ENCODE assay signal across 14 cellular contexts in the genomic region with DNA sequence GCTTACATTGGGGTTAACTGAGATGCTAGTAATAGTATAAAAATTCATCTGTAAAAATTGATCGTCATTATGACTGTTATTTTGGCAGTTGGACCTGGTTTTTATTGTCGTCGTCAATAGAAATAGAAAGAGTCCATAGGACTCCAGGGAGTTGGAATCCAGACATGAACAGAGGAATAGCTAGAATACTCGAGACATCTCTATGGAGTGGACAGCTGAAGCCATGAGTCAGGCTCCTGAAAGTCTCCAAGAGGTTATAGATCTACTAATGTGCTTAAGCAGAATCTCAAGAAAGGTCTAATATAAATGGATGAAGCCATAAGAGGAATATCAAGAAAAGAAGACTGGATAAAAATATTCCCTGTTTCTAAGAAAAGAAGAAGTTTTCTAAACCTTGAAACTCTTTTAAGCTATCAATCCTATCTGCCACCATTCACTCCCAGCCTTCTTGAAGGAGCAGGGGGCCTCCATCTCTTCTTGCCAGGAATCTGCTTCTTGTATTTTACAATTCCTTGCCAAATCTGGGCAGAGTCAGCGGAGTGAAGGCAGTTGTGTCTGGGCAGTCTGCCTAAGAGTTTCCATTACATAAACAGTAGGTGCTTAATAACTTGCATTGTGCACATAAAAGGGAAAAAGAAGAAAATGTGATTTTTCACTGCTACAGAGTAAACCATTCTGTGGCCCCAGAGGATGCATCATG.
DNase-seq lines count a peak whose midpoint lies in the region; ATAC-seq, FAIRE-seq and TF ChIP-seq lines count a peak whose summit lies in the region.
"Had no signal": no experiment of that assay in that cellular context is flagged by ENCODE, and none has a peak within 500 bp of the region (broad histone marks: within the 10 kb centered on the region; RNA-seq: fewer than 3 reads in every experiment).

No MANE protein-coding gene starts in this region.

- H3K27ac ChIP-seq in A549 (no peak overlapping the region), fibroblast of lung (ENCODE audit: insufficient read depth, low read length) (no peak overlapping the region)
- H3K27ac ChIP-seq: SK-N-MC had no signal

- in situ Hi-C loops in ACHN (cut with HindIII; ENCODE audit: low pct_ligation_motif_present, low pct_unique_long_range_greater_than_20kb, low sequenced_read_pairs) = no loop called here

- H3K4me1 ChIP-seq in A549 = peaks cover 22% of the 10 kb centered on the region
- no peaks in the 10 kb centered on the region for H3K4me1 ChIP-seq in fibroblast of lung (ENCODE audit: control insufficient read depth, extremely low read depth, insufficient read depth, low read length)

- DNase-seq in A549 (ENCODE audit: low read depth in 1 of 2, low spot score in 1 of 2) (no peak), MG63 (peak; percentile 57), fibroblast of lung (ENCODE audit: low read depth in 2 of 2) (peak; percentile 19 to 66), kidney tubule cell (ENCODE audit: low spot score) (peak; percentile 14), ACHN (no peak), AG08395 (ENCODE audit: low spot score) (no peak)
- DNase-seq: C1 segment of cervical spinal cord, DMS79 treated with DMSO at 0.1 percent for 48 hours, MV-4-11 had no signal

- H4K20me1 ChIP-seq in fibroblast of lung (ENCODE audit: control insufficient read depth, extremely low read depth, insufficient read depth, low read length) = no peaks in the 10 kb centered on the region

- H3K4me2 ChIP-seq in A549 (peak overlapping the region; percentile 51), fibroblast of lung (ENCODE audit: extremely low read depth, insufficient read depth, low read length) (no peak overlapping the region)

- no peak; a peak in 1 of 6 replicates for ATAC-seq in A549
- ATAC-seq in HG02840 (IDR thresholded peaks at IDR 0.05; ENCODE audit: low FRiP score, unreplicated experiment) = no peak
- ATAC-seq in HG03469 (IDR thresholded peaks at IDR 0.05; ENCODE audit: unreplicated experiment) = no peak

- POLR2A ChIA-PET in A549 (lab: Yijun Ruan, JAX) = no interaction called here

- H3K4me3 ChIP-seq in A549 (no peak overlapping the region), MG63 (no peak overlapping the region), fibroblast of lung (replicated peaks in 1 of 4; ENCODE audit: control extremely low read depth in 1 of 4, insufficient read depth in 1 of 4, low read depth in 3 of 4, low read length in 4 of 4) (no peak overlapping the region)
- H3K4me3 ChIP-seq: K562, SK-N-MC had no signal

- H3K9ac ChIP-seq in fibroblast of lung (ENCODE audit: insufficient read depth, low read length) = no peak overlapping the region

- H3K9me3 ChIP-seq in A549 = no peaks in the 10 kb centered on the region
- H3K9me3 ChIP-seq in MG63 = no peaks in the 10 kb centered on the region
- H3K9me3 ChIP-seq in fibroblast of lung (ENCODE audit: control insufficient read depth, insufficient read depth, low read depth, low read length) = no peaks in the 10 kb centered on the region

- TF ChIP-seq CTCF in A549 (IDR thresholded peaks at IDR 0.05) (no peak), fibroblast of lung (conservative IDR thresholded peaks at IDR 0.05 in 1 of 2, IDR thresholded peaks at IDR 0.05 in 1 of 2; ENCODE audit: low read depth in 1 of 2, low read length in 2 of 2) (no peak)

- H3K36me3 ChIP-seq in MG63 (no peaks in the 10 kb centered on the region), fibroblast of lung (ENCODE audit: control insufficient read depth, insufficient read depth, low read length) (no peaks in the 10 kb centered on the region)

- no peaks in the 10 kb centered on the region for H3K27me3 ChIP-seq in MG63
- peaks cover 5% of the 10 kb centered on the region for H3K27me3 ChIP-seq in fibroblast of lung (ENCODE audit: control insufficient read depth, insufficient read depth, low read length)

- H2AFZ ChIP-seq in fibroblast of lung (ENCODE audit: low read length) = no peak overlapping the region

- CTCF ChIA-PET in A549 (lab: Yijun Ruan, JAX) = interaction anchor here (0.8 to 1.2 kb wide), 3 partner anchors 95 to 876 kb away, joined by 3 to 4 read pairs (median 3); no protein-coding TSS in a partner anchor

- 62% methylated on average over 5 of the region's 5 CpGs for WGBS in A549 (ENCODE audit: missing lambda C conversion rate)

- no peak for FAIRE-seq in A549 (lab: Jason Lieb, UNC)
- FAIRE-seq: A204.1, K562 had no signal

- H3K79me2 ChIP-seq in fibroblast of lung (ENCODE audit: control insufficient read depth, insufficient read depth, low read length) = no peaks in the 10 kb centered on the region

- no peak for TF ChIP-seq EP300 in A549 (IDR thresholded peaks at IDR 0.05)

- no peak for TF ChIP-seq RAD21 in A549 (conservative IDR thresholded peaks at IDR 0.05 in 1 of 2, IDR thresholded peaks at IDR 0.05 in 1 of 2)

- TF ChIP-seq POLR2A in A549 (IDR thresholded peaks at IDR 0.05; ENCODE audit: low read length) = no peak

TF ChIP-seq in A549, 52 proteins besides CTCF, POLR2A, EP300 and RAD21:
- no peak for TF ChIP-seq CHD4 (IDR thresholded peaks at IDR 0.05; ENCODE audit: borderline replicate concordance)
- TF ChIP-seq PHF8 (IDR thresholded peaks at IDR 0.05; ENCODE audit: borderline replicate concordance, low read depth) = no peak
- no peak for TF ChIP-seq ZSCAN20 (CRISPR knock-in tag; IDR thresholded peaks at IDR 0.05)
- TF ChIP-seq JUN (IDR thresholded peaks at IDR 0.05) = no peak
- TF ChIP-seq POLR2AphosphoS2 (conservative IDR thresholded peaks at IDR 0.05; ENCODE audit: low read length) = no peak
- no peak for TF ChIP-seq ZC3H11A (IDR thresholded peaks at IDR 0.05)
- no peak for TF ChIP-seq BHLHE40 (IDR thresholded peaks at IDR 0.05; ENCODE audit: low read depth, low read length)
- no peak for TF ChIP-seq GATA3 (IDR thresholded peaks at IDR 0.05; ENCODE audit: borderline replicate concordance)
- no peak for TF ChIP-seq EHMT2 (IDR thresholded peaks at IDR 0.05; ENCODE audit: low read depth)
- no peak for TF ChIP-seq MAZ (IDR thresholded peaks at IDR 0.05; ENCODE audit: borderline replicate concordance, low read depth, low read length)
- TF ChIP-seq, protein P1, sequence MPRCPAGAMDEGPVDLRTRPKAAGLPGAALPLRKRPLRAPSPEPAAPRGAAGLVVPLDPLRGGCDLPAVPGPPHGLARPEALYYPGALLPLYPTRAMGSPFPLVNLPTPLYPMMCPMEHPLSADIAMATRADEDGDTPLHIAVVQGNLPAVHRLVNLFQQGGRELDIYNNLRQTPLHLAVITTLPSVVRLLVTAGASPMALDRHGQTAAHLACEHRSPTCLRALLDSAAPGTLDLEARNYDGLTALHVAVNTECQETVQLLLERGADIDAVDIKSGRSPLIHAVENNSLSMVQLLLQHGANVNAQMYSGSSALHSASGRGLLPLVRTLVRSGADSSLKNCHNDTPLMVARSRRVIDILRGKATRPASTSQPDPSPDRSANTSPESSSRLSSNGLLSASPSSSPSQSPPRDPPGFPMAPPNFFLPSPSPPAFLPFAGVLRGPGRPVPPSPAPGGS (IDR thresholded peaks at IDR 0.05) = no peak
- no peak for TF ChIP-seq CBX8 (IDR thresholded peaks at IDR 0.05)
- no peak for TF ChIP-seq CEBPB (IDR thresholded peaks at IDR 0.05)
- TF ChIP-seq, protein P2, sequence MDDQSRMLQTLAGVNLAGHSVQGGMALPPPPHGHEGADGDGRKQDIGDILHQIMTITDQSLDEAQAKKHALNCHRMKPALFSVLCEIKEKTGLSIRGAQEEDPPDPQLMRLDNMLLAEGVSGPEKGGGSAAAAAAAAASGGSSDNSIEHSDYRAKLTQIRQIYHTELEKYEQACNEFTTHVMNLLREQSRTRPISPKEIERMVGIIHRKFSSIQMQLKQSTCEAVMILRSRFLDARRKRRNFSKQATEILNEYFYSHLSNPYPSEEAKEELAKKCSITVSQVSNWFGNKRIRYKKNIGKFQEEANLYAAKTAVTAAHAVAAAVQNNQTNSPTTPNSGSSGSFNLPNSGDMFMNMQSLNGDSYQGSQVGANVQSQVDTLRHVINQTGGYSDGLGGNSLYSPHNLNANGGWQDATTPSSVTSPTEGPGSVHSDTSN (IDR thresholded peaks at IDR 0.05) = no peak
- TF ChIP-seq FOSB (CRISPR knock-in tag; IDR thresholded peaks at IDR 0.05) = no peak
- TF ChIP-seq, protein P3, sequence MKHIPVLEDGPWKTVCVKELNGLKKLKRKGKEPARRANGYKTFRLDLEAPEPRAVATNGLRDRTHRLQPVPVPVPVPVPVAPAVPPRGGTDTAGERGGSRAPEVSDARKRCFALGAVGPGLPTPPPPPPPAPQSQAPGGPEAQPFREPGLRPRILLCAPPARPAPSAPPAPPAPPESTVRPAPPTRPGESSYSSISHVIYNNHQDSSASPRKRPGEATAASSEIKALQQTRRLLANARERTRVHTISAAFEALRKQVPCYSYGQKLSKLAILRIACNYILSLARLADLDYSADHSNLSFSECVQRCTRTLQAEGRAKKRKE (CRISPR knock-in tag; IDR thresholded peaks at IDR 0.05; ENCODE audit: low read depth) = no peak
- TF ChIP-seq SREBF2 (IDR thresholded peaks at IDR 0.05) = no peak
- no peak for TF ChIP-seq CHD2 (IDR thresholded peaks at IDR 0.05; ENCODE audit: low read length, partially characterized antibody)
- TF ChIP-seq FOXS1 (CRISPR knock-in tag; IDR thresholded peaks at IDR 0.05) = no peak

Comparison
In these comparisons a context has a peak if more than half of its experiments do, and no peak if none do; other contexts are left out.
1. DNase-seq: peak in MG63 (single experiment), fibroblast of lung (2 of 2) and kidney tubule cell (single experiment); none in A549 (0 of 2), ACHN (single experiment) and AG08395 (single experiment).